In genomic region chr3:139301183-139301582, GRCh38 we compare ENCODE assay signal across 19 cellular contexts. TPM values are rescaled to one million over a fixed set of nuclear protein-coding genes. Genes with fewer than 3 reads are reported as not detected.
DNase-seq lines count a peak whose midpoint lies in the region; ATAC-seq, FAIRE-seq and TF ChIP-seq lines count a peak whose summit lies in the region.
"Had no signal": no experiment of that assay in that cellular context is flagged by ENCODE, and none has a peak within 500 bp of the region (broad histone marks: within the 10 kb centered on the region; RNA-seq: fewer than 3 reads in every experiment).

No MANE protein-coding gene starts in this region.

- DNase-seq in HT-29 (ENCODE audit: low spot score) (peak; percentile 4), RPMI7951 (ENCODE audit: low read depth) (peak; percentile 84), fibroblast of mammary gland (ENCODE audit: low read depth) (peak; percentile 47), spleen (peak; percentile 53), activated gamma-delta T cell treated with Interleukin-2 at 50 U/mL for 16 hours (no peak), H54 (ENCODE audit: insufficient read length, low spot score) (no peak)
- DNase-seq: activated CD4-positive, alpha-beta T cell treated with anti-CD3 and anti-CD28 coated beads for 1 hour; activated CD8-positive, alpha-beta memory T cell treated with anti-CD3 and anti-CD28 coated beads, Interleukin-2, amount 50 U/mL, for 4 hours; activated naive CD4-positive, alpha-beta T cell treated with anti-CD3 and anti-CD28 coated beads for 36 hours; esophagus squamous epithelium; Kasumi-1; left lung; NCI-H187; NCI-H526 treated with DMSO at 0.1 percent for 48 hours; Peyer's patch; T-helper 1 cell had no signal

- H3K4me3 ChIP-seq in fibroblast of mammary gland (ENCODE audit: control insufficient read depth, low read depth, low read length) = no peak overlapping the region
- no peak overlapping the region for H3K4me3 ChIP-seq in spleen
- H3K4me3 ChIP-seq: BLaER1 treated with 17β-estradiol and CSF1 and Interleukin-3, amounts not matched to agents 10 nM and 100 nM; esophagus squamous epithelium; left lung; Peyer's patch; prostate gland had no signal

- no peaks in the 10 kb centered on the region for H3K4me1 ChIP-seq in spleen
- H3K4me1 ChIP-seq: esophagus squamous epithelium, left lung, Peyer's patch, prostate gland had no signal

- no peak for FAIRE-seq in H54 (lab: Jason Lieb, UNC)

- no peaks in the 10 kb centered on the region for H3K27me3 ChIP-seq in spleen (replicated peaks in 1 of 7)
- H3K27me3 ChIP-seq: BLaER1 treated with 17β-estradiol and CSF1 and Interleukin-3, amounts not matched to agents 10 nM and 100 nM; esophagus squamous epithelium; left lung; Peyer's patch had no signal

- TF ChIP-seq POLR2A in spleen (IDR thresholded peaks at IDR 0.05) (no peak), H54 (IDR thresholded peaks at IDR 0.05; ENCODE audit: low read depth, low read length) (no peak)

- no peak for TF ChIP-seq CTCF in fibroblast of mammary gland (conservative IDR thresholded peaks at IDR 0.05; ENCODE audit: control insufficient read depth, insufficient read depth, low read depth, low read length)
- TF ChIP-seq CTCF in spleen (IDR thresholded peaks at IDR 0.05 in 8 of 11, conservative IDR thresholded peaks at IDR 0.05 in 3 of 11) = no peak

- no peaks in the 10 kb centered on the region for H3K9me3 ChIP-seq in spleen
- H3K9me3 ChIP-seq: BLaER1 treated with 17β-estradiol and CSF1 and Interleukin-3, amounts not matched to agents 10 nM and 100 nM; esophagus squamous epithelium; left lung; Peyer's patch; prostate gland had no signal

- no peak overlapping the region for H3K27ac ChIP-seq in spleen
- H3K27ac ChIP-seq: BLaER1 treated with 17β-estradiol and CSF1 and Interleukin-3, amounts not matched to agents 10 nM and 100 nM; esophagus squamous epithelium; left lung; Peyer's patch; prostate gland had no signal

- intact Hi-C loops in spleen (cut with DNase I; ENCODE audit: low total_unique reads) = no loop called here

- WGBS in spleen, 5 donors = 83 to 94% (median 87%) methylated on average over 5 to 6 of the region's 6 CpGs

- H3K36me3 ChIP-seq in spleen = no peaks in the 10 kb centered on the region
- H3K36me3 ChIP-seq: BLaER1 treated with 17β-estradiol and CSF1 and Interleukin-3, amounts not matched to agents 10 nM and 100 nM; esophagus squamous epithelium; left lung; Peyer's patch; prostate gland had no signal

- ATAC-seq in GM21737 (IDR thresholded peaks at IDR 0.05; ENCODE audit: unreplicated experiment) = no peak

RNA-seq across cellular contexts. Expression of gene MRPS22, which starts 42.6 kb away (rescaled TPM):
- 46.0 and 54.4 TPM in 2 replicates for total RNA-seq in HT-29 (2014; rRNA removed; shearing (Covaris generic))
- 188 and 190 TPM in 2 replicates for total RNA-seq in RPMI7951 (2014; rRNA removed; shearing (Covaris generic))
- 10 to 100 TPM; 24.8 to 53.2 (median 31.0) TPM for total RNA-seq in spleen
- 10 to 100 TPM; 25.1 to 31.6 (median 30.8) TPM for polyA plus RNA-seq in spleen

Comparison
In these comparisons a context has a peak if more than half of its experiments do, and no peak if none do; other contexts are left out.
1. DNase-seq: peak in HT-29 (single experiment), RPMI7951 (single experiment), fibroblast of mammary gland (single experiment) and spleen (single experiment); none in activated gamma-delta T cell treated with Interleukin-2 at 50 U/mL for 16 hours (single experiment) and H54 (single experiment).